20 cellular contexts compared by ENCODE assay signal in genomic region chr1:77010937-77011336, GRCh38.
DNase-seq lines count a peak whose midpoint lies in the region; ATAC-seq and TF ChIP-seq lines count a peak whose summit lies in the region.
"Had no signal": no experiment of that assay in that cellular context is flagged by ENCODE, and none has a peak within 500 bp of the region (broad histone marks: within the 10 kb centered on the region; RNA-seq: fewer than 3 reads in every experiment).

No MANE protein-coding gene starts in this region.

- peak overlapping the region; percentile 12; the same call in 1 of the 2 replicates for H2AFZ ChIP-seq in PC-9
- H2AFZ ChIP-seq in SK-N-SH (ENCODE audit: low read depth), result no peak overlapping the region

- TF ChIP-seq POLR2A in heart left ventricle (IDR thresholded peaks at IDR 0.05), result no peak
- no peak for TF ChIP-seq POLR2A in suprapubic skin (IDR thresholded peaks at IDR 0.05)

- peaks cover 63% of the 10 kb centered on the region for H3K4me1 Mint-ChIP-seq in glutamatergic neuron (ENCODE audit: low read depth, unreplicated experiment)
- H3K4me1 Mint-ChIP-seq: B cell had no signal

- peaks cover 10% of the 10 kb centered on the region for H3K27me3 Mint-ChIP-seq in glutamatergic neuron (ENCODE audit: unreplicated experiment)

- H3K4me2 ChIP-seq in PC-9, result no peak overlapping the region
- H3K4me2 ChIP-seq in SK-N-SH, result no peak overlapping the region

- DNase-seq in NCI-H82 (lab: John Stamatoyannopoulos, UW), result peak; percentile 6
- DNase-seq in NCI-H82 treated with DMSO at 0.1 percent for 48 hours (lab: John Stamatoyannopoulos, UW; ENCODE audit: unreplicated experiment), result no peak
- no peak for DNase-seq in PC-9
- no peak for DNase-seq in glutamatergic neuron
- no peak for DNase-seq in SK-N-SH
- DNase-seq in heart left ventricle, result no peak
- no peak for DNase-seq in suprapubic skin (ENCODE audit: low spot score in 2 of 2)
- DNase-seq: COR-L47, DMS153, NCI-H1092 treated with DMSO at 0.1 percent for 48 hours, NCI-H146, NCI-H2029 treated with DMSO at 0.1 percent for 48 hours, NCI-H2227 treated with DMSO at 0.1 percent for 48 hours, NCI-H524 treated with DMSO at 0.1 percent for 48 hours, Peyer's patch had no signal

- no peaks in the 10 kb centered on the region for H3K79me2 ChIP-seq in PC-9 (ENCODE audit: low read depth)
- H3K79me2 ChIP-seq in SK-N-SH (ENCODE audit: insufficient read depth), result no peaks in the 10 kb centered on the region

- no peak overlapping the region for H3K27ac ChIP-seq in PC-9
- H3K27ac ChIP-seq in SK-N-SH (ENCODE audit: low read depth in 2 of 2, low read length in 1 of 2), result no peak overlapping the region
- no peak overlapping the region for H3K27ac ChIP-seq in heart left ventricle
- no peak overlapping the region for H3K27ac ChIP-seq in suprapubic skin
- H3K27ac ChIP-seq: Peyer's patch, SJSA1 had no signal

- TF ChIP-seq EP300 in SK-N-SH (IDR thresholded peaks at IDR 0.05; ENCODE audit: borderline replicate concordance in 1 of 2, low read depth in 1 of 2, low read length in 1 of 2) (no peak), suprapubic skin (IDR thresholded peaks at IDR 0.05) (no peak)

- no peaks in the 10 kb centered on the region for H4K20me1 ChIP-seq in PC-9 (ENCODE audit: insufficient read depth)
- no peaks in the 10 kb centered on the region for H4K20me1 ChIP-seq in SK-N-SH (ENCODE audit: insufficient read depth)

- 92% methylated on average over 8 of the region's 8 CpGs for WGBS in SK-N-SH (ENCODE audit: low lambda C conversion rate)
- 52 to 61% (median 59%) methylated on average over 8 of the region's 8 CpGs for WGBS in heart left ventricle, 4 donors
- 79% methylated on average over 8 of the region's 8 CpGs for WGBS in suprapubic skin

- TF ChIP-seq CTCF in PC-9 (conservative IDR thresholded peaks at IDR 0.05), result no peak
- no peak for TF ChIP-seq CTCF in glutamatergic neuron (IDR thresholded peaks at IDR 0.05; ENCODE audit: partially characterized antibody, unreplicated experiment)
- no peak for TF ChIP-seq CTCF in SK-N-SH (IDR thresholded peaks at IDR 0.05)
- TF ChIP-seq CTCF in heart left ventricle (IDR thresholded peaks at IDR 0.05), result no peak
- TF ChIP-seq CTCF in suprapubic skin (IDR thresholded peaks at IDR 0.05), result no peak

- POLR2A ChIA-PET in PC-9 (lab: Charles Lee; ENCODE audit: unreplicated experiment), result no interaction called here
- POLR2A ChIA-PET in SK-N-SH (lab: Yijun Ruan, JAX), result no interaction called here

- no peaks in the 10 kb centered on the region for H3K36me3 Mint-ChIP-seq in glutamatergic neuron (ENCODE audit: unreplicated experiment)

- H3K27me3 ChIP-seq in PC-9 (ENCODE audit: insufficient read depth, low read depth) (no peaks in the 10 kb centered on the region), SK-N-SH (ENCODE audit: insufficient read depth) (no peaks in the 10 kb centered on the region), heart left ventricle (no peaks in the 10 kb centered on the region), suprapubic skin (no peaks in the 10 kb centered on the region)
- H3K27me3 ChIP-seq: Peyer's patch, SJSA1 had no signal

- intact Hi-C loops in PC-9 (cut with micrococcal nuclease; ENCODE audit: unreplicated experiment) (no loop called here), heart left ventricle (cut with DNase I) (no loop called here)

- H3K27ac Mint-ChIP-seq in glutamatergic neuron (ENCODE audit: unreplicated experiment), result peak overlapping the region; percentile 96
- H3K27ac Mint-ChIP-seq: B cell had no signal

- CTCF ChIA-PET in PC-9 (lab: Charles Lee) (no interaction called here), SK-N-SH (lab: Yijun Ruan, JAX) (no interaction called here)

- H3K4me1 ChIP-seq in PC-9 (replicated peaks; ENCODE audit: insufficient read depth) (no peaks in the 10 kb centered on the region), SK-N-SH (ENCODE audit: control insufficient read depth in 1 of 2, insufficient read depth in 2 of 2, low read depth in 1 of 2, low read length in 1 of 2) (no peaks in the 10 kb centered on the region; a peak in 1 of 4 replicates), heart left ventricle (no peaks in the 10 kb centered on the region), suprapubic skin (no peaks in the 10 kb centered on the region)
- H3K4me1 ChIP-seq: Peyer's patch, SJSA1 had no signal

- H3K9me2 ChIP-seq in PC-9 (ENCODE audit: insufficient read depth) (no peaks in the 10 kb centered on the region; the same call in 1 of the 2 replicates), SK-N-SH (no peaks in the 10 kb centered on the region)

- H3K36me3 ChIP-seq in PC-9 (ENCODE audit: low read depth) (no peaks in the 10 kb centered on the region), SK-N-SH (replicated peaks in 1 of 2; ENCODE audit: control insufficient read depth in 1 of 2, insufficient read depth in 2 of 2, low read length in 1 of 2) (no peaks in the 10 kb centered on the region), heart left ventricle (no peaks in the 10 kb centered on the region), suprapubic skin (no peaks in the 10 kb centered on the region)
- H3K36me3 ChIP-seq: Peyer's patch, SJSA1 had no signal

- no peak overlapping the region for H3K9ac ChIP-seq in SK-N-SH

- ATAC-seq in esophagus mucosa, result no peak
- ATAC-seq in heart left ventricle, result no peak
- ATAC-seq: GM12878, K562 had no signal

- no peak for TF ChIP-seq RAD21 in SK-N-SH (IDR thresholded peaks at IDR 0.05; ENCODE audit: low read length)

- H3K4me3 Mint-ChIP-seq in glutamatergic neuron (ENCODE audit: unreplicated experiment), result peak overlapping the region; percentile 69
- H3K4me3 Mint-ChIP-seq: B cell had no signal

- H3K4me3 ChIP-seq in PC-9 (no peak overlapping the region), SK-N-SH (ENCODE audit: low read depth in 2 of 2, low read length in 1 of 2) (no peak overlapping the region), heart left ventricle (no peak overlapping the region), suprapubic skin (no peak overlapping the region)
- H3K4me3 ChIP-seq: GM12878, K562, Peyer's patch, SJSA1 had no signal

- H3F3A ChIP-seq in PC-9 (ENCODE audit: insufficient read depth, low read depth) (no peaks in the 10 kb centered on the region), SK-N-SH (replicated peaks; ENCODE audit: insufficient read depth) (no peaks in the 10 kb centered on the region)

- no peaks in the 10 kb centered on the region for H3K9me3 ChIP-seq in PC-9 (ENCODE audit: insufficient read depth, low read depth)
- no peaks in the 10 kb centered on the region for H3K9me3 ChIP-seq in SK-N-SH
- no peaks in the 10 kb centered on the region for H3K9me3 ChIP-seq in heart left ventricle
- no peaks in the 10 kb centered on the region for H3K9me3 ChIP-seq in suprapubic skin
- H3K9me3 ChIP-seq: Peyer's patch, SJSA1 had no signal

- no TSS peak for BruUV-seq in PC-9 (replicated peaks; lab: Mats Ljungman, UMichigan)

- H3K9me3 Mint-ChIP-seq in glutamatergic neuron (ENCODE audit: unreplicated experiment), result peaks cover 21% of the 10 kb centered on the region

TF ChIP-seq in SK-N-SH, 30 proteins besides CTCF, POLR2A, EP300 and RAD21:
- TF ChIP-seq USF1 (IDR thresholded peaks at IDR 0.05; ENCODE audit: borderline replicate concordance, low read depth) (no peak), GATA2 (CRISPR knock-in tag; IDR thresholded peaks at IDR 0.05) (no peak), FOXM1 (IDR thresholded peaks at IDR 0.05; ENCODE audit: low read depth) (no peak), IRF3 (IDR thresholded peaks at IDR 0.05; ENCODE audit: low read depth, low read length) (no peak), ELF1 (IDR thresholded peaks at IDR 0.05) (no peak), TCF12 (IDR thresholded peaks at IDR 0.05) (no peak)
- TF ChIP-seq, protein P1, sequence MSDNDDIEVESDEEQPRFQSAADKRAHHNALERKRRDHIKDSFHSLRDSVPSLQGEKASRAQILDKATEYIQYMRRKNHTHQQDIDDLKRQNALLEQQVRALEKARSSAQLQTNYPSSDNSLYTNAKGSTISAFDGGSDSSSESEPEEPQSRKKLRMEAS (IDR thresholded peaks at IDR 0.05; ENCODE audit: low read depth), result no peak
- TF ChIP-seq, protein P2, sequence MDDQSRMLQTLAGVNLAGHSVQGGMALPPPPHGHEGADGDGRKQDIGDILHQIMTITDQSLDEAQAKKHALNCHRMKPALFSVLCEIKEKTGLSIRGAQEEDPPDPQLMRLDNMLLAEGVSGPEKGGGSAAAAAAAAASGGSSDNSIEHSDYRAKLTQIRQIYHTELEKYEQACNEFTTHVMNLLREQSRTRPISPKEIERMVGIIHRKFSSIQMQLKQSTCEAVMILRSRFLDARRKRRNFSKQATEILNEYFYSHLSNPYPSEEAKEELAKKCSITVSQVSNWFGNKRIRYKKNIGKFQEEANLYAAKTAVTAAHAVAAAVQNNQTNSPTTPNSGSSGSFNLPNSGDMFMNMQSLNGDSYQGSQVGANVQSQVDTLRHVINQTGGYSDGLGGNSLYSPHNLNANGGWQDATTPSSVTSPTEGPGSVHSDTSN (IDR thresholded peaks at IDR 0.05), result no peak
